ENCODE assay signal across 9 cellular contexts in genomic region chr4:110085131-110085530, GRCh38.
A peak's percentile ranks its signal among the peaks of the same experiment; 100 is the strongest.
DNase-seq lines count a peak whose midpoint lies in the region; ATAC-seq and TF ChIP-seq lines count a peak whose summit lies in the region.
"Had no signal": no experiment of that assay in that cellular context is flagged by ENCODE, and none has a peak within 500 bp of the region (broad histone marks: within the 10 kb centered on the region; RNA-seq: fewer than 3 reads in every experiment).

No MANE protein-coding gene starts in this region.

- DNase-seq in Calu3: peak; percentile 71
- peak in 1 of 2 experiments; percentile 86 for DNase-seq in PC-9
- peak; percentile 45 for DNase-seq in fibroblast of the aortic adventitia (ENCODE audit: low read depth)
- DNase-seq in AG20443 (ENCODE audit: low spot score): no peak
- DNase-seq in C1 segment of cervical spinal cord (lab: John Stamatoyannopoulos, UW): no peak
- DNase-seq in HPDE6-E6E7 (ENCODE audit: extremely low spot score): no peak

- peaks cover 7% of the 10 kb centered on the region for H3K36me3 Mint-ChIP-seq in Calu3 (ENCODE audit: insufficient read depth, unreplicated experiment)

- H3K9me2 ChIP-seq in PC-9 (ENCODE audit: insufficient read depth): no peaks in the 10 kb centered on the region

- ATAC-seq in GM19467 (IDR thresholded peaks at IDR 0.05; ENCODE audit: unreplicated experiment) (peak; percentile 57), HG02973 (IDR thresholded peaks at IDR 0.05; ENCODE audit: unreplicated experiment) (no peak)

- CTCF ChIA-PET in Calu3 (lab: Charles Lee) (interaction anchor here (0.6 kb wide), 1 partner anchor 356 kb away, joined by 3 read pairs; no protein-coding TSS in a partner anchor), PC-9 (lab: Charles Lee) (no interaction called here)

- POLR2A ChIA-PET in PC-9 (lab: Charles Lee; ENCODE audit: unreplicated experiment): no interaction called here

- H3K4me3 ChIP-seq in PC-9: no peak overlapping the region
- H3K4me3 ChIP-seq in fibroblast of the aortic adventitia (ENCODE audit: low read depth, low read length): no peak overlapping the region
- H3K4me3 ChIP-seq: skin epidermis had no signal

- intact Hi-C loops in Calu3 (cut with micrococcal nuclease; ENCODE audit: unreplicated experiment) (no loop called here), PC-9 (cut with micrococcal nuclease; ENCODE audit: unreplicated experiment) (no loop called here)

- H4K20me1 ChIP-seq in PC-9 (ENCODE audit: insufficient read depth): no peaks in the 10 kb centered on the region

- peaks cover 25% of the 10 kb centered on the region for H3K4me1 Mint-ChIP-seq in Calu3 (ENCODE audit: low read depth, unreplicated experiment)

- BruUV-seq in Calu3 (replicated peaks; lab: Mats Ljungman, UMichigan): no TSS peak
- BruUV-seq in PC-9 (replicated peaks; lab: Mats Ljungman, UMichigan): no TSS peak

- H2AFZ ChIP-seq in PC-9: no peak overlapping the region

- peak overlapping the region; percentile 29; the same call in 1 of the 2 replicates for H3K4me2 ChIP-seq in PC-9

- H3K9me3 Mint-ChIP-seq in Calu3 (ENCODE audit: low read depth, unreplicated experiment): no peaks in the 10 kb centered on the region

- H3K27ac Mint-ChIP-seq in Calu3 (ENCODE audit: unreplicated experiment): peak overlapping the region; percentile 50

- H3K4me3 Mint-ChIP-seq in Calu3 (ENCODE audit: low read depth, unreplicated experiment): peak overlapping the region; percentile 7

- H3K27ac ChIP-seq in PC-9: peak overlapping the region; percentile 63
- H3K27ac ChIP-seq: skin epidermis had no signal

- peaks cover 51% of the 10 kb centered on the region for H3K4me1 ChIP-seq in PC-9 (replicated peaks; ENCODE audit: insufficient read depth)

- no peaks in the 10 kb centered on the region for H3K27me3 ChIP-seq in PC-9 (ENCODE audit: insufficient read depth, low read depth)

- no peaks in the 10 kb centered on the region for H3K27me3 Mint-ChIP-seq in Calu3 (ENCODE audit: unreplicated experiment)

- H3K36me3 ChIP-seq in PC-9 (ENCODE audit: low read depth): no peaks in the 10 kb centered on the region

- TF ChIP-seq CTCF in Calu3 (IDR thresholded peaks at IDR 0.05; ENCODE audit: unreplicated experiment): no peak
- TF ChIP-seq CTCF in PC-9 (conservative IDR thresholded peaks at IDR 0.05): no peak
- TF ChIP-seq CTCF in fibroblast of the aortic adventitia (IDR thresholded peaks at IDR 0.05; ENCODE audit: insufficient read depth, low read length): no peak

- no peaks in the 10 kb centered on the region for H3K9me3 ChIP-seq in PC-9 (ENCODE audit: insufficient read depth, low read depth)

- H3K79me2 ChIP-seq in PC-9 (ENCODE audit: low read depth): 0 out of 2 replicates have a peak, but pooled peaks cover 10% of the 10 kb centered on the region

- peaks cover 20% of the 10 kb centered on the region for H3F3A ChIP-seq in PC-9 (ENCODE audit: insufficient read depth, low read depth)

Comparison
In these comparisons a context has a peak if more than half of its experiments do, and no peak if none do; other contexts are left out.
1. DNase-seq: peak in Calu3 (single experiment) and fibroblast of the aortic adventitia (single experiment); none in AG20443 (single experiment), C1 segment of cervical spinal cord (0 of 14) and HPDE6-E6E7 (single experiment).